Comparison of ENCODE assay signal across 1 cellular context in the genomic region with DNA sequence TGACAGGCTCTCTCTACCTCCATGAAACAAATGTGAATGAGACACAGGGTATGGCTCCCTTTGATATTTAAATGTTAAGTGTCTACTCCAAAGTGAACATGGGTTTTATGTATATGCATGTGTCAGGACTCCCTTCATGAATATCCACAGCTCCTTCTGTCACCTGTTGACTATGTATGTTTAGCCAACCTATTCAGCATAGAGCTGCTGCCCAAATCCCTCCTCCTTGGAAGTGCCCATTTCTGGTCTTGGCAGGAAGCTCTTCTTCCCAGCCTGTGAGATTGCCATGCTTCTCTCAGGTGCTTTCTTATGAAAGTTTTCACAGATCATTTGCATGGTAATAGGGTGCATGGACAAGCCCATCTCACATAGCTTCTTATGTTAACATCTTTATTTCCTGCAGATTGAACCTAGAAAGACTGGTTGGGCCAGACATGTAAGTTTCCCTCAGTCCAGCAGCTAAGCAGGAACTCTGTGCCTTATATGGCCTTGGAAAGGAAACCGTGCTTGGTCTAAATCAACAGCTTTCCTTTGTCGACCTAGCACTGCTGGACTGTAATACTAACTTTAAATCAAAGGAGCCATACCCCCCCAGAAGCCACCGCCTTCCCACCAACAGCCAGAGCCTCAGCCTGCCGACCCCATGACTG.
A peak's percentile ranks its signal among the peaks of the same experiment; 100 is the strongest.
TF ChIP-seq lines count a peak whose summit lies in the region.

No MANE protein-coding gene starts in this region.

TF ChIP-seq in H1, 55 proteins besides CTCF, POLR2A, EP300 and RAD21:
- TF ChIP-seq POLR2AphosphoS5 (IDR thresholded peaks at IDR 0.05; ENCODE audit: low read depth, low read length), result no peak
- TF ChIP-seq YY1 (IDR thresholded peaks at IDR 0.05; ENCODE audit: low read depth, low read length), result no peak
- TF ChIP-seq SRF (IDR thresholded peaks at IDR 0.05; ENCODE audit: low read depth, low read length), result 0 out of 2 replicates have a peak, but pooled peaks have one; percentile 39
- no peak for TF ChIP-seq EZH2 (IDR thresholded peaks at IDR 0.05; ENCODE audit: low read depth, low read length, severe bottlenecking)
- TF ChIP-seq HDAC6 (IDR thresholded peaks at IDR 0.05; ENCODE audit: low read depth, low read length), result no peak
